8 cellular contexts compared by ENCODE assay signal in the genomic region with DNA sequence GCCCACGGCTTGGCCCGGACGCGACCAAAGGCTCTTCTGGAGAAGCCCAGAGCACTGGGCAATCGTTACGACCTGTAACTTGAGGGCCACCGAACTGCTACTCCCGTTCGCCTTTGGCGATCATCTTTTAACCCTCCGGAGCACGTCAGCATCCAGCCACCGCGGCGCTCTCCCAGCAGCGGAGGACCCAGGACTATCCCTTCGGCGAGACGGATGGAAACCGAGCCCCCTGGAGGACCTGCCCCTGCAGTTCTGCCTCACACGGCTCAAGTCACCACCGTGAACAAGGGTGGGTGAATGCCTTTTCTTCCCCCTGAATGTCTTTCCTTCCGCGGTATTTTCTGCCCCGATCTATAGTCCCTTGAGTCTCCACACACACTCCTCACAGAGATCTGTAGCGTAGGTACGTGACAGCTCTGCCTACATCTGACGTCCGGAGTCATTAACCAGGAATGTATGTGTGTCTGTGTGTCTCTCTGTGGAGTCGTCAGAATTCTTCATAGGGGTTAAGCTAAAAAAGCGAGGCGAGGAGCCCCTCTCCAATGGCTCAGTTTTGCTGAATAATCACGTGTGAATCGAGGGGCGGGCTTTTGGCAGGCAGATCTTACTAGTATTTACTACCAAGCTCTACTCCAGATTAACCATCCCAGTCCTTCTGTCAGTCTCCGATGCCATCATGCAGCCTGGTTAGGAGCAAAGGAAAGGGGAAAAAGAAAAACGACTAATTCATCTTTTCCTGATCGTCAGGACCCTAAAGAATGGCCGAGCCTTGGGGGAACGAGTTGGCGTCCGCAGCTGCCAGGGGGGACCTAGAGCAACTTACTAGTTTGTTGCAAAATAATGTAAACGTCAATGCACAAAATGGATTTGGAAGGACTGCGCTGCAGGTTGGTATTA. TPM values are rescaled to one million over a fixed set of nuclear protein-coding genes. Genes with fewer than 3 reads are reported as not detected.
DNase-seq lines count a peak whose midpoint lies in the region; ATAC-seq and TF ChIP-seq lines count a peak whose summit lies in the region.

A gene (plus strand): TSS at position 635 of the 897 bp plus-strand sequence. CDS start 124 bp downstream, at position 759.

- peaks cover 13% of the 10 kb centered on the region for H3K4me1 ChIP-seq in osteoblast (ENCODE audit: insufficient read depth, low read length)

- peak within 1 kb of the TSS; percentile 96 for H3K27ac Mint-ChIP-seq in activated naive CD8-positive, alpha-beta T cell treated with anti-CD3 and anti-CD28 coated beads, Interleukin-2, amount 50 U/mL, for 24 hours
- peak within 1 kb of the TSS; percentile 52 for H3K27ac Mint-ChIP-seq in glutamatergic neuron (ENCODE audit: unreplicated experiment)

- peak within 1 kb of the TSS; percentile 98 for H3K27ac ChIP-seq in osteoblast (ENCODE audit: low read depth, low read length)

- H4K20me1 ChIP-seq in osteoblast (ENCODE audit: insufficient read depth, low read length), result no peaks in the 10 kb centered on the region

- H3K4me3 ChIP-seq in osteoblast (ENCODE audit: insufficient read depth, low read length), result peak within 1 kb of the TSS; percentile 97

- peak within 1 kb of the TSS; percentile 99 for H3K4me2 ChIP-seq in osteoblast (ENCODE audit: insufficient read depth, low read length)

- H3K27me3 Mint-ChIP-seq in activated naive CD8-positive, alpha-beta T cell treated with anti-CD3 and anti-CD28 coated beads, Interleukin-2, amount 50 U/mL, for 24 hours, result peaks cover 18% of the 10 kb centered on the region
- H3K27me3 Mint-ChIP-seq in glutamatergic neuron (ENCODE audit: unreplicated experiment), result peaks cover 17% of the 10 kb centered on the region

- peaks cover 26% of the 10 kb centered on the region for H3K4me1 Mint-ChIP-seq in activated naive CD8-positive, alpha-beta T cell treated with anti-CD3 and anti-CD28 coated beads, Interleukin-2, amount 50 U/mL, for 24 hours
- peaks cover 12% of the 10 kb centered on the region for H3K4me1 Mint-ChIP-seq in glutamatergic neuron (ENCODE audit: low read depth, unreplicated experiment)

- ATAC-seq in HG02571 (IDR thresholded peaks at IDR 0.05; ENCODE audit: unreplicated experiment) (peak; percentile 30), GM18873 (IDR thresholded peaks at IDR 0.05; ENCODE audit: low FRiP score, unreplicated experiment) (no peak)
- ATAC-seq in activated naive CD8-positive, alpha-beta T cell treated with anti-CD3 and anti-CD28 coated beads, Interleukin-2, amount 50 U/mL, for 24 hours, result peak; percentile 51

- no peaks in the 10 kb centered on the region for H3K9me3 Mint-ChIP-seq in activated naive CD8-positive, alpha-beta T cell treated with anti-CD3 and anti-CD28 coated beads, Interleukin-2, amount 50 U/mL, for 24 hours
- H3K9me3 Mint-ChIP-seq in glutamatergic neuron (ENCODE audit: unreplicated experiment), result peaks cover 4% of the 10 kb centered on the region

- peak within 1 kb of the TSS; percentile 97 for H2AFZ ChIP-seq in osteoblast (ENCODE audit: low read length)

- H3K4me3 Mint-ChIP-seq in activated naive CD8-positive, alpha-beta T cell treated with anti-CD3 and anti-CD28 coated beads, Interleukin-2, amount 50 U/mL, for 24 hours, result peak within 1 kb of the TSS; percentile 88
- H3K4me3 Mint-ChIP-seq in glutamatergic neuron (ENCODE audit: unreplicated experiment), result peak within 1 kb of the TSS; percentile 97

- peak; percentile 21 for TF ChIP-seq CTCF in GM10266 (IDR thresholded peaks at IDR 0.05; ENCODE audit: control insufficient read depth, insufficient read depth, low read depth, missing control alignments)
- no peak for TF ChIP-seq CTCF in glutamatergic neuron (IDR thresholded peaks at IDR 0.05; ENCODE audit: partially characterized antibody, unreplicated experiment)
- TF ChIP-seq CTCF in osteoblast (IDR thresholded peaks at IDR 0.05; ENCODE audit: extremely low read depth, low read depth, low read length), result no peak

- H3K79me2 ChIP-seq in osteoblast (ENCODE audit: insufficient read depth, low read length), result peaks cover 61% of the 10 kb centered on the region

- peaks cover 5% of the 10 kb centered on the region for H3K36me3 Mint-ChIP-seq in activated naive CD8-positive, alpha-beta T cell treated with anti-CD3 and anti-CD28 coated beads, Interleukin-2, amount 50 U/mL, for 24 hours (ENCODE audit: low read depth)
- no peaks in the 10 kb centered on the region for H3K36me3 Mint-ChIP-seq in glutamatergic neuron (ENCODE audit: unreplicated experiment)

- in situ Hi-C loops in SK-MEL-5 (cut with HindIII; ENCODE audit: low pct_unique_long_range_greater_than_20kb, low sequenced_read_pairs), result no loop called here

- H3K36me3 ChIP-seq in osteoblast (ENCODE audit: insufficient read depth, low read length), result no peaks in the 10 kb centered on the region

- H3K9me3 ChIP-seq in osteoblast (ENCODE audit: low read depth, low read length), result no peaks in the 10 kb centered on the region

- DNase-seq in GM10266 (ENCODE audit: extremely low spot score), result peak; percentile 69
- peak; percentile 92 for DNase-seq in NAMALWA (ENCODE audit: low spot score)
- peak; percentile 61 for DNase-seq in SK-MEL-5 (ENCODE audit: low read depth, low spot score)
- DNase-seq in activated naive CD8-positive, alpha-beta T cell treated with anti-CD3 and anti-CD28 coated beads, Interleukin-2, amount 50 U/mL, for 24 hours, result peak; percentile 54
- DNase-seq in glutamatergic neuron, result peak; percentile 61
- DNase-seq in osteoblast (ENCODE audit: insufficient read length, low spot score, missing footprints), result peak; percentile 86

- H3K27me3 ChIP-seq in osteoblast (ENCODE audit: insufficient read depth, low read length), result no peaks in the 10 kb centered on the region

RNA-seq across cellular contexts. Expression of the gene that starts here (rescaled TPM):
- 5.4 TPM in 2 replicates for total RNA-seq in SK-MEL-5 (2014; rRNA removed; shearing (Covaris generic))
- 13.3 and 14.4 TPM in 2 replicates for polyA plus RNA-seq in SK-MEL-5 (2015; cell fraction: cytosol; rRNA removed)
- polyA plus RNA-seq in SK-MEL-5 (2015; cell fraction: nucleus; rRNA removed), result 2.4 and 3.0 TPM in 2 replicates
- total RNA-seq in glutamatergic neuron (ENCODE audit: unreplicated experiment) (1.3 TPM), osteoblast (18.9 and 34.4 TPM in 2 replicates)
